In the genomic region with DNA sequence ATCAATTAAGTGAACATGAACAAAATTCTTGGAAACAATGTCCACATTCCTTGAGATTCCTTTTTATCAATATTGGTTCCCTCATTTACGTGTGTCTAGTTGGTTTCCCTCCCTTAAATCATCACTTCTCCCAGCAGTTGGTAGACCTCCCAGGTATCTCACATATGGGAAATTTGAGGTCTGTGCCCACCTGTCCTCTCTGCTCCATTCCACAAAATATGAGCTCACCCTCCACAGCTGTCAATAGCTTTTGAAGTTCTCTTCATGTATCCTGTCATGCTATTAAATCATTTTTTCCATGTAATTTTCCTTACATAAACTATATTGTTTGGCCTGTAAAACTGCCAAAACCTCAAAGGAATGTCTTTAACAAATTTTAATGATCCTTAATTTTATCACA, we compare ENCODE assay signal across 19 cellular contexts.
A peak's percentile ranks its signal among the peaks of the same experiment; 100 is the strongest.
DNase-seq lines count a peak whose midpoint lies in the region; ATAC-seq, FAIRE-seq and TF ChIP-seq lines count a peak whose summit lies in the region.
"Had no signal": no experiment of that assay in that cellular context is flagged by ENCODE, and none has a peak within 500 bp of the region (broad histone marks: within the 10 kb centered on the region; RNA-seq: fewer than 3 reads in every experiment).

No MANE protein-coding gene starts in this region.

- H3K9me3 ChIP-seq in endodermal cell (ENCODE audit: control insufficient read depth, low read length): no peaks in the 10 kb centered on the region
- H3K9me3 ChIP-seq in mucosa of descending colon: no peaks in the 10 kb centered on the region
- H3K9me3 ChIP-seq: HAP-1 had no signal

- H3K27me3 ChIP-seq in endodermal cell (ENCODE audit: control insufficient read depth, insufficient read depth, low read length, poor library complexity, severe bottlenecking): no peaks in the 10 kb centered on the region

- no peaks in the 10 kb centered on the region for H3K36me3 Mint-ChIP-seq in endodermal cell (ENCODE audit: low read depth)
- no peaks in the 10 kb centered on the region for H3K36me3 Mint-ChIP-seq in T-helper 2 cell treated with Interferon-gamma antibody and Interleukin-4, amounts not matched to agents 5 μg/mL and 100 μg/mL, for 36 hours (ENCODE audit: low read depth)
- H3K36me3 Mint-ChIP-seq: CD4-positive, alpha-beta memory T cell had no signal

- H3K36me3 ChIP-seq in endodermal cell (ENCODE audit: control insufficient read depth, insufficient read depth, low read length) (no peaks in the 10 kb centered on the region), mucosa of descending colon (ENCODE audit: low read depth) (no peaks in the 10 kb centered on the region)
- H3K36me3 ChIP-seq: HAP-1 had no signal

- no peak overlapping the region for H3K4me3 ChIP-seq in endodermal cell (ENCODE audit: low read length)
- no peak overlapping the region for H3K4me3 ChIP-seq in mucosa of descending colon
- H3K4me3 ChIP-seq: GM23338, HAP-1 had no signal

- H3K9ac ChIP-seq in endodermal cell (ENCODE audit: extremely low read depth, low read length, poor library complexity, severe bottlenecking): no peak overlapping the region

- H3K27ac Mint-ChIP-seq in endodermal cell: peak overlapping the region; percentile 6
- no peak overlapping the region for H3K27ac Mint-ChIP-seq in T-helper 2 cell treated with Interferon-gamma antibody and Interleukin-4, amounts not matched to agents 5 μg/mL and 100 μg/mL, for 36 hours
- H3K27ac Mint-ChIP-seq: CD4-positive, alpha-beta memory T cell; GM23338; HFFc6 had no signal

- ATAC-seq in mucosa of descending colon: no peak
- ATAC-seq: GM23338 had no signal

- intact Hi-C loops in mucosa of descending colon (cut with DNase I, micrococcal nuclease): no loop called here

- WGBS in endodermal cell (ENCODE audit: insufficient coverage in 1 of 2, insufficient read length in 1 of 2), 2 experiments: 93 to 100% methylated on average over 1 of the region's 1 CpG

- no peaks in the 10 kb centered on the region for H3K27me3 Mint-ChIP-seq in endodermal cell (ENCODE audit: insufficient read depth)
- H3K27me3 Mint-ChIP-seq in T-helper 2 cell treated with Interferon-gamma antibody and Interleukin-4, amounts not matched to agents 5 μg/mL and 100 μg/mL, for 36 hours (ENCODE audit: low read depth): no peaks in the 10 kb centered on the region
- H3K27me3 Mint-ChIP-seq: CD4-positive, alpha-beta memory T cell had no signal

- H3K27ac ChIP-seq in endodermal cell (ENCODE audit: low read depth, low read length): no peak overlapping the region

- FAIRE-seq in urothelium cell line (lab: Jason Lieb, UNC): no peak
- FAIRE-seq: GM12891, GM18507 had no signal

- TF ChIP-seq CTCF in endodermal cell (conservative IDR thresholded peaks at IDR 0.05) (no peak), mucosa of descending colon (IDR thresholded peaks at IDR 0.05) (no peak)

- no peaks in the 10 kb centered on the region for H3K9me3 Mint-ChIP-seq in endodermal cell
- H3K9me3 Mint-ChIP-seq in T-helper 2 cell treated with Interferon-gamma antibody and Interleukin-4, amounts not matched to agents 5 μg/mL and 100 μg/mL, for 36 hours: no peaks in the 10 kb centered on the region
- H3K9me3 Mint-ChIP-seq: GM23338 had no signal

- H3K4me1 ChIP-seq in endodermal cell (ENCODE audit: control insufficient read depth, insufficient read depth, low read length) (peaks cover 9% of the 10 kb centered on the region), mucosa of descending colon (ENCODE audit: low read depth) (no peaks in the 10 kb centered on the region)

- DNase-seq in NCI-H1417 (lab: John Stamatoyannopoulos, UW) (peak in 2 of 3 experiments; percentile 2 to 51), NCI-H1417 treated with DMSO at 0.1 percent for 48 hours (lab: John Stamatoyannopoulos, UW) (no peak), NCI-H69 (lab: John Stamatoyannopoulos, UW) (peak; percentile 2), endodermal cell (no peak), urothelium cell line (ENCODE audit: low spot score) (peak; percentile 4), mucosa of descending colon (no peak)
- DNase-seq in T-helper 2 cell treated with Interferon-gamma antibody and Interleukin-4, amounts not matched to agents 5 μg/mL and 100 μg/mL, for 36 hours (ENCODE audit: low spot score): no peak
- DNase-seq: C1 segment of cervical spinal cord; Calu3; CD4-positive, alpha-beta memory T cell; COR-L47; DMS79; EL; GF-D8; HFFc6 had no signal

- H3K4me3 Mint-ChIP-seq in endodermal cell: no peak overlapping the region
- no peak overlapping the region for H3K4me3 Mint-ChIP-seq in T-helper 2 cell treated with Interferon-gamma antibody and Interleukin-4, amounts not matched to agents 5 μg/mL and 100 μg/mL, for 36 hours
- H3K4me3 Mint-ChIP-seq: CD4-positive, alpha-beta memory T cell; GM23338; HFFc6 had no signal

- H3K4me1 Mint-ChIP-seq in endodermal cell: peaks cover 41% of the 10 kb centered on the region
- H3K4me1 Mint-ChIP-seq in T-helper 2 cell treated with Interferon-gamma antibody and Interleukin-4, amounts not matched to agents 5 μg/mL and 100 μg/mL, for 36 hours (ENCODE audit: low read depth): no peaks in the 10 kb centered on the region
- H3K4me1 Mint-ChIP-seq: CD4-positive, alpha-beta memory T cell had no signal

Comparison
In these comparisons a context has a peak if more than half of its experiments do, and no peak if none do; other contexts are left out.
1. DNase-seq: peak in NCI-H1417 (2 of 3), NCI-H69 (single experiment) and urothelium cell line (single experiment); none in NCI-H1417 treated with DMSO at 0.1 percent for 48 hours (single experiment), endodermal cell (single experiment), mucosa of descending colon (0 of 3) and T-helper 2 cell treated with Interferon-gamma antibody and Interleukin-4, amounts not matched to agents 5 μg/mL and 100 μg/mL, for 36 hours (single experiment).